ENCODE assay signal across 21 cellular contexts in the genomic region with DNA sequence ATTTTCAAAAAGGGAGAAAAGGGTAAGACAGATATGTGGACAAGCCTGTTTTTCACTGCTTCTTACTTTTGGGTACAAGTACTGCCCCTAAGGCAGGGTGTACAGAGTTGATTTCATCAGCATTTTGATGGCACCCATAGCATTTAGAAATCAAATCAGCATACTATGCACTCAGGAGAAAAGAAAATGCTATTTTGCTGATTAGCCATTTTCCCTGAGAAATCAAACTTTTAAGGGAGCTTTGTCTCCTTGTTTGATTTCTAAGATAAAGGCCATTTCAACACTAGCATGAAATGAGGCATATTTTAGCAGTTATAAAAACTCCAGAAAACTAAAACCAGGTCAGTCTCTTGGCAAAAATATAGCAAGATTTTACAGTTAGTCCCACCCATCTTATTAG.
A peak's percentile ranks its signal among the peaks of the same experiment; 100 is the strongest.
DNase-seq lines count a peak whose midpoint lies in the region; ATAC-seq, FAIRE-seq and TF ChIP-seq lines count a peak whose summit lies in the region.
"Had no signal": no experiment of that assay in that cellular context is flagged by ENCODE, and none has a peak within 500 bp of the region (broad histone marks: within the 10 kb centered on the region; RNA-seq: fewer than 3 reads in every experiment).

No MANE protein-coding gene starts in this region.

- dilution Hi-C loops in IMR-90 (cut with HindIII; ENCODE audit: low sequenced_read_pairs, unreplicated experiment) (no loop called here), keratinocyte (cut with MboI; ENCODE audit: extremely low pct_ligation_motif_present, low sequenced_read_pairs) (no loop called here)

- POLR2A ChIA-PET in A549 (lab: Yijun Ruan, JAX) (no interaction called here), IMR-90 (lab: Charles Lee; ENCODE audit: unreplicated experiment) (no interaction called here)

- H3K36me3 ChIP-seq in IMR-90 (ENCODE audit: control insufficient read depth, insufficient read depth, low read length), result no peaks in the 10 kb centered on the region
- H3K36me3 ChIP-seq in keratinocyte (ENCODE audit: control insufficient read depth in 2 of 2, extremely low read depth in 1 of 2, insufficient read depth in 2 of 2, low read length in 2 of 2), result no peaks in the 10 kb centered on the region
- no peaks in the 10 kb centered on the region for H3K36me3 ChIP-seq in trophoblast cell (ENCODE audit: control insufficient read depth in 1 of 2, insufficient read depth in 2 of 2, low read length in 2 of 2)
- no peaks in the 10 kb centered on the region for H3K36me3 ChIP-seq in vagina
- H3K36me3 ChIP-seq: BLaER1 treated with 17β-estradiol and CSF1 and Interleukin-3, amounts not matched to agents 10 nM and 100 nM had no signal

- H3K4me2 ChIP-seq in A549 (no peak overlapping the region), IMR-90 (ENCODE audit: low read depth, low read length) (no peak overlapping the region), keratinocyte (ENCODE audit: control insufficient read depth, extremely low read depth, insufficient read depth, low read depth, low read length) (no peak overlapping the region), trophoblast cell (ENCODE audit: low read length) (no peak overlapping the region)
- H3K4me2 ChIP-seq: BLaER1 treated with 17β-estradiol and CSF1 and Interleukin-3, amounts not matched to agents 10 nM and 100 nM had no signal

- no peak overlapping the region for H2BK120ac ChIP-seq in IMR-90 (ENCODE audit: low read depth, low read length)
- no peak overlapping the region for H2BK120ac ChIP-seq in trophoblast cell (ENCODE audit: insufficient read depth, low read length, poor library complexity)

- no peak overlapping the region for H2AK5ac ChIP-seq in IMR-90 (ENCODE audit: low read depth, low read length)
- no peak overlapping the region for H2AK5ac ChIP-seq in trophoblast cell (ENCODE audit: low read length)

- no peak overlapping the region for H2BK20ac ChIP-seq in IMR-90 (ENCODE audit: low read depth, low read length)

- H4K20me1 ChIP-seq in IMR-90 (ENCODE audit: insufficient read depth, low read length), result no peaks in the 10 kb centered on the region
- no peaks in the 10 kb centered on the region for H4K20me1 ChIP-seq in keratinocyte (ENCODE audit: control insufficient read depth, extremely low read depth, insufficient read depth, low read length)
- H4K20me1 ChIP-seq: BLaER1 treated with 17β-estradiol and CSF1 and Interleukin-3, amounts not matched to agents 10 nM and 100 nM had no signal

- no peak overlapping the region for H2BK12ac ChIP-seq in trophoblast cell (ENCODE audit: low read length)

- ATAC-seq in A549, result no peak
- no peak for ATAC-seq in IMR-90 (ENCODE audit: low read depth)
- ATAC-seq in GM19467 (IDR thresholded peaks at IDR 0.05; ENCODE audit: unreplicated experiment), result no peak
- no peak for ATAC-seq in GM19328 (IDR thresholded peaks at IDR 0.05; ENCODE audit: unreplicated experiment)
- ATAC-seq: CD8-positive, alpha-beta T cell had no signal

- H3K4ac ChIP-seq in IMR-90 (ENCODE audit: low read depth, low read length) (no peak overlapping the region), trophoblast cell (ENCODE audit: low read depth, low read length) (no peak overlapping the region)

- no peaks in the 10 kb centered on the region for H3K9me3 ChIP-seq in A549
- peaks cover 6% of the 10 kb centered on the region; the same call in 1 of the 2 replicates for H3K9me3 ChIP-seq in IMR-90 (ENCODE audit: control insufficient read depth, insufficient read depth, low read length)
- H3K9me3 ChIP-seq in keratinocyte (ENCODE audit: control insufficient read depth, low read depth, low read length), result no peaks in the 10 kb centered on the region
- no peaks in the 10 kb centered on the region for H3K9me3 ChIP-seq in trophoblast cell (ENCODE audit: insufficient read depth, low read depth, low read length)
- no peaks in the 10 kb centered on the region for H3K9me3 ChIP-seq in vagina
- H3K9me3 ChIP-seq: BLaER1 treated with 17β-estradiol and CSF1 and Interleukin-3, amounts not matched to agents 10 nM and 100 nM; Caco-2 had no signal

- no peak overlapping the region for H3K14ac ChIP-seq in IMR-90 (replicated peaks; ENCODE audit: low read depth, low read length)
- no peak overlapping the region for H3K14ac ChIP-seq in trophoblast cell (ENCODE audit: low read length)

- H3K79me1 ChIP-seq in IMR-90 (ENCODE audit: low read depth in 1 of 2, low read length in 2 of 2) (no peaks in the 10 kb centered on the region), trophoblast cell (ENCODE audit: low read length) (no peaks in the 10 kb centered on the region)

- no peak overlapping the region for H2AK9ac ChIP-seq in IMR-90 (replicated peaks; ENCODE audit: low read depth, low read length, poor library complexity)

- H3K27me3 ChIP-seq in IMR-90 (ENCODE audit: control insufficient read depth, insufficient read depth, low read length) (no peaks in the 10 kb centered on the region), keratinocyte (ENCODE audit: control insufficient read depth, extremely low read depth, insufficient read depth, low read length) (no peaks in the 10 kb centered on the region), trophoblast cell (ENCODE audit: insufficient read depth, low read length) (no peaks in the 10 kb centered on the region), vagina (no peaks in the 10 kb centered on the region)
- H3K27me3 ChIP-seq: BLaER1 treated with 17β-estradiol and CSF1 and Interleukin-3, amounts not matched to agents 10 nM and 100 nM had no signal

- TF ChIP-seq POLR2A in A549 (IDR thresholded peaks at IDR 0.05; ENCODE audit: low read length) (no peak), IMR-90 (IDR thresholded peaks at IDR 0.05; ENCODE audit: low read depth, low read length) (no peak), vagina (IDR thresholded peaks at IDR 0.05) (no peak)

- H3K23ac ChIP-seq in IMR-90 (ENCODE audit: low read depth, low read length), result no peak overlapping the region
- no peak overlapping the region for H3K23ac ChIP-seq in trophoblast cell (ENCODE audit: low read length)

- H3K79me2 ChIP-seq in keratinocyte (ENCODE audit: control insufficient read depth, insufficient read depth, low read length) (no peaks in the 10 kb centered on the region), trophoblast cell (ENCODE audit: control insufficient read depth, insufficient read depth, low read length, poor library complexity) (no peaks in the 10 kb centered on the region)

- H3K4me1 ChIP-seq in A549, result no peaks in the 10 kb centered on the region
- no peaks in the 10 kb centered on the region for H3K4me1 ChIP-seq in IMR-90 (ENCODE audit: control insufficient read depth, insufficient read depth, low read length)
- peaks cover 6% of the 10 kb centered on the region for H3K4me1 ChIP-seq in keratinocyte (ENCODE audit: control insufficient read depth, extremely low read depth, insufficient read depth, low read length)
- H3K4me1 ChIP-seq in trophoblast cell (ENCODE audit: control insufficient read depth in 1 of 2, insufficient read depth in 2 of 2, low read length in 2 of 2), result no peaks in the 10 kb centered on the region
- no peaks in the 10 kb centered on the region for H3K4me1 ChIP-seq in vagina
- H3K4me1 ChIP-seq: BLaER1 treated with 17β-estradiol and CSF1 and Interleukin-3, amounts not matched to agents 10 nM and 100 nM; Caco-2 had no signal

- no peak for TF ChIP-seq CTCF in A549 (IDR thresholded peaks at IDR 0.05)
- TF ChIP-seq CTCF in IMR-90 (conservative IDR thresholded peaks at IDR 0.05; ENCODE audit: low read depth, low read length), result no peak
- no peak for TF ChIP-seq CTCF in keratinocyte (optimal IDR thresholded peaks at IDR 0.05 in 1 of 3, IDR thresholded peaks at IDR 0.05 in 1 of 3, conservative IDR thresholded peaks at IDR 0.05 in 1 of 3; ENCODE audit: extremely low read depth in 1 of 3, insufficient read depth in 2 of 3, low read length in 3 of 3)
- TF ChIP-seq CTCF in vagina (IDR thresholded peaks at IDR 0.05), result no peak

- FAIRE-seq in A549 (lab: Jason Lieb, UNC), result no peak
- no peak for FAIRE-seq in keratinocyte (lab: Jason Lieb, UNC)
- FAIRE-seq: A204.1, D721Med, G401.6, GM12891 had no signal

- H4K91ac ChIP-seq in IMR-90 (ENCODE audit: insufficient read depth, low read depth, low read length) (no peak overlapping the region), trophoblast cell (ENCODE audit: low read depth, low read length) (no peak overlapping the region)

- H3K18ac ChIP-seq in IMR-90 (ENCODE audit: low read depth, low read length) (no peak overlapping the region), trophoblast cell (ENCODE audit: low read length) (no peak overlapping the region)

- H2BK5ac ChIP-seq in IMR-90 (ENCODE audit: low read depth, low read length, poor library complexity, severe bottlenecking) (no peak overlapping the region), trophoblast cell (ENCODE audit: low read depth, low read length, poor library complexity) (no peak overlapping the region)

- H4K12ac ChIP-seq in trophoblast cell (ENCODE audit: low read depth, low read length), result no peak overlapping the region

- BruUV-seq in IMR-90 (replicated peaks; lab: Mats Ljungman, UMichigan), result no TSS peak

- CTCF ChIA-PET in A549 (lab: Yijun Ruan, JAX) (no interaction called here), IMR-90 (lab: Yijun Ruan, JAX) (no interaction called here)

- H3K27ac ChIP-seq in A549 (no peak overlapping the region), IMR-90 (ENCODE audit: insufficient read depth, low read length) (no peak overlapping the region), keratinocyte (ENCODE audit: control insufficient read depth, insufficient read depth, low read length) (no peak overlapping the region), trophoblast cell (ENCODE audit: low read depth, low read length) (no peak overlapping the region), vagina (no peak overlapping the region)
- H3K27ac ChIP-seq: BLaER1 treated with 17β-estradiol and CSF1 and Interleukin-3, amounts not matched to agents 10 nM and 100 nM; C4-2B had no signal

- in situ Hi-C loops in IMR-90 (cut with MboI; ENCODE audit: low sequenced_read_pairs), result no loop called here

- H4K5ac ChIP-seq in IMR-90 (ENCODE audit: low read depth, low read length), result no peak overlapping the region

- no peak overlapping the region for H2BK15ac ChIP-seq in IMR-90 (ENCODE audit: low read depth, low read length)

- H3K9me1 ChIP-seq in IMR-90 (ENCODE audit: insufficient read depth, low read length) (no peaks in the 10 kb centered on the region), keratinocyte (ENCODE audit: control insufficient read depth, extremely low read depth, insufficient read depth, low read length) (no peaks in the 10 kb centered on the region)

- no peak for TF ChIP-seq RAD21 in A549 (conservative IDR thresholded peaks at IDR 0.05 in 1 of 2, IDR thresholded peaks at IDR 0.05 in 1 of 2)
- no peak for TF ChIP-seq RAD21 in IMR-90 (IDR thresholded peaks at IDR 0.05; ENCODE audit: low read length)

- intact Hi-C loops in IMR-90 (cut with micrococcal nuclease), result no loop called here
- intact Hi-C loops in vagina (cut with DNase I), result no loop called here

- DNase-seq in A549 (ENCODE audit: low read depth in 1 of 2, low spot score in 1 of 2) (no peak), IMR-90 (no peak), keratinocyte (ENCODE audit: low read depth, low spot score) (no peak), trophoblast cell (peak; percentile 3 to 18), vagina (ENCODE audit: extremely low spot score in 2 of 2) (no peak)
- DNase-seq: 8988T; AML-193; Caco-2; Calu3; CD4-positive, alpha-beta T cell; CD8-positive, alpha-beta T cell; DMS79 treated with DMSO at 0.1 percent for 48 hours; GF-D8 had no signal

- H4K8ac ChIP-seq in IMR-90 (ENCODE audit: low read depth in 2 of 2, low read length in 2 of 2) (no peak overlapping the region), trophoblast cell (ENCODE audit: low read depth, low read length) (no peak overlapping the region)

- H2AFZ ChIP-seq in IMR-90 (replicated peaks; ENCODE audit: low read length, poor library complexity), result no peak overlapping the region
- H2AFZ ChIP-seq in keratinocyte (ENCODE audit: control insufficient read depth, low read length), result peak overlapping the region; percentile 44
- H2AFZ ChIP-seq in trophoblast cell (ENCODE audit: insufficient read depth, low read length, poor library complexity), result no peak overlapping the region

- H3K9ac ChIP-seq in IMR-90 (ENCODE audit: low read depth, low read length), result no peak overlapping the region
- H3K9ac ChIP-seq in keratinocyte (ENCODE audit: control insufficient read depth, extremely low read depth, insufficient read depth, low read length), result no peak overlapping the region
- H3K9ac ChIP-seq in trophoblast cell (ENCODE audit: low read length), result no peak overlapping the region
- H3K9ac ChIP-seq: BLaER1 treated with 17β-estradiol and CSF1 and Interleukin-3, amounts not matched to agents 10 nM and 100 nM had no signal

- no peak overlapping the region for H3K56ac ChIP-seq in IMR-90 (ENCODE audit: extremely low read depth, insufficient read depth, low read length)

- TF ChIP-seq EP300 in A549 (IDR thresholded peaks at IDR 0.05), result no peak

- no peak overlapping the region for H3K4me3 ChIP-seq in A549
- no peak overlapping the region for H3K4me3 ChIP-seq in IMR-90 (ENCODE audit: insufficient read depth, low read depth, low read length)
- H3K4me3 ChIP-seq in keratinocyte (ENCODE audit: control insufficient read depth in 2 of 3, extremely low read depth in 1 of 3, insufficient read depth in 2 of 3, low read depth in 1 of 3, low read length in 3 of 3), result no peak overlapping the region
- no peak overlapping the region for H3K4me3 ChIP-seq in trophoblast cell (ENCODE audit: low read depth, low read length)
- H3K4me3 ChIP-seq in vagina, result no peak overlapping the region
- H3K4me3 ChIP-seq: BLaER1 treated with 17β-estradiol and CSF1 and Interleukin-3, amounts not matched to agents 10 nM and 100 nM had no signal

Comparison
In these comparisons a context has a peak if more than half of its experiments do, and no peak if none do; other contexts are left out.
1. DNase-seq: peak in trophoblast cell (2 of 2); none in A549 (0 of 2), IMR-90 (single experiment), keratinocyte (single experiment) and vagina (0 of 2).